In genomic region chr7:2819954-2820397, GRCh38 we compare ENCODE assay signal across 13 cellular contexts. TPM values are rescaled to one million over a fixed set of nuclear protein-coding genes. Genes with fewer than 3 reads are reported as not detected.
DNase-seq lines count a peak whose midpoint lies in the region; ATAC-seq and TF ChIP-seq lines count a peak whose summit lies in the region.
"Had no signal": no experiment of that assay in that cellular context is flagged by ENCODE, and none has a peak within 500 bp of the region (broad histone marks: within the 10 kb centered on the region; RNA-seq: fewer than 3 reads in every experiment).

No MANE protein-coding gene starts in this region.

- H3K9me3 ChIP-seq in mesenchymal stem cell (ENCODE audit: control insufficient read depth, low read length) (no peaks in the 10 kb centered on the region), tibial artery (no peaks in the 10 kb centered on the region), HAP-1 (no peaks in the 10 kb centered on the region)

- intact Hi-C loops in dendritic cell treated with granulocyte-macrophage colony-stimulating factor and Interleukin-4, amounts not matched to agents 40 ng/mL and 50 ng/mL, for 4 days (cut with micrococcal nuclease) = loop anchor here (10.0 kb wide), 1 partner anchor 95 kb away; no protein-coding TSS in a partner anchor
- intact Hi-C loops in tibial artery (cut with DNase I; ENCODE audit: low total_unique reads) = no loop called here

- H3K27ac Mint-ChIP-seq in dendritic cell treated with granulocyte-macrophage colony-stimulating factor and Interleukin-4, amounts not matched to agents 40 ng/mL and 50 ng/mL, for 4 days = peak overlapping the region; percentile 66
- H3K27ac Mint-ChIP-seq: activated naive CD8-positive, alpha-beta T cell treated with anti-CD3 and anti-CD28 coated beads, Interleukin-2, amount 50 U/mL, for 24 hours; natural killer cell treated with Interleukin-12 subunit alpha and Interleukin-12 subunit beta and Interleukin-15 and Interleukin-18, amount 100 ng/mL, for 72 hours; T-cell had no signal

- in situ Hi-C loops in HAP-1 (cut with MboI; ENCODE audit: low sequenced_read_pairs) = no loop called here

- peak; percentile 27 for DNase-seq in activated effector memory CD4-positive, alpha-beta T cell treated with anti-CD3 and anti-CD28 coated beads, Interleukin-2, amount 50 U/mL, for 16 hours
- no peak for DNase-seq in activated effector memory CD4-positive, alpha-beta T cell treated with Interleukin-2 at 50 U/mL for 16 hours
- no peak for DNase-seq in mesenchymal stem cell
- no peak for DNase-seq in tibial artery
- DNase-seq in HAP-1 (ENCODE audit: low spot score in 2 of 2) = no peak
- DNase-seq in NCI-H345 treated with DMSO at 0.1 percent for 48 hours (lab: John Stamatoyannopoulos, UW; ENCODE audit: unreplicated experiment) = no peak
- DNase-seq: activated CD4-positive, alpha-beta T cell treated with anti-CD3 and anti-CD28 coated beads for 1 hour; activated naive CD8-positive, alpha-beta T cell treated with anti-CD3 and anti-CD28 coated beads, Interleukin-2, amount 50 U/mL, for 24 hours; small intestine; T-cell had no signal

- TF ChIP-seq CTCF in tibial artery (IDR thresholded peaks at IDR 0.05) = no peak

- no peaks in the 10 kb centered on the region for H3K27me3 Mint-ChIP-seq in dendritic cell treated with granulocyte-macrophage colony-stimulating factor and Interleukin-4, amounts not matched to agents 40 ng/mL and 50 ng/mL, for 4 days
- H3K27me3 Mint-ChIP-seq: activated naive CD8-positive, alpha-beta T cell treated with anti-CD3 and anti-CD28 coated beads, Interleukin-2, amount 50 U/mL, for 24 hours; natural killer cell treated with Interleukin-12 subunit alpha and Interleukin-12 subunit beta and Interleukin-15 and Interleukin-18, amount 100 ng/mL, for 72 hours; T-cell had no signal

- H3K14ac ChIP-seq in mesenchymal stem cell (ENCODE audit: low read length in 2 of 2) = no peak overlapping the region

- H3K4me1 Mint-ChIP-seq in dendritic cell treated with granulocyte-macrophage colony-stimulating factor and Interleukin-4, amounts not matched to agents 40 ng/mL and 50 ng/mL, for 4 days (ENCODE audit: low read depth) = peaks cover 54% of the 10 kb centered on the region

- peaks cover 0 to 3% of the 10 kb centered on the region in 2 experiments for H3K36me3 ChIP-seq in mesenchymal stem cell (ENCODE audit: control insufficient read depth in 1 of 2, insufficient read depth in 2 of 2, low read depth in 1 of 2, low read length in 2 of 2)
- no peaks in the 10 kb centered on the region for H3K36me3 ChIP-seq in tibial artery
- H3K36me3 ChIP-seq in HAP-1 (replicated peaks) = no peaks in the 10 kb centered on the region

- H2AFZ ChIP-seq in mesenchymal stem cell (ENCODE audit: low read depth, low read length) = no peak overlapping the region

- peak overlapping the region; percentile 46 to 95 for H2BK12ac ChIP-seq in mesenchymal stem cell (ENCODE audit: low read length in 2 of 2)

- WGBS in mesenchymal stem cell = 96% methylated on average over 16 of the region's 16 CpGs

- H3K79me1 ChIP-seq in mesenchymal stem cell (replicated peaks; ENCODE audit: low read length, poor library complexity, severe bottlenecking) = no peaks in the 10 kb centered on the region

- no peak overlapping the region for H3K4me2 ChIP-seq in mesenchymal stem cell (ENCODE audit: low read length, poor library complexity, severe bottlenecking)

- H3K18ac ChIP-seq in mesenchymal stem cell (ENCODE audit: low read depth in 1 of 2, low read length in 2 of 2) = peak overlapping the region; percentile 81 to 93

- no peaks in the 10 kb centered on the region for H3K27me3 ChIP-seq in mesenchymal stem cell (ENCODE audit: control insufficient read depth in 1 of 2, insufficient read depth in 1 of 2, low read length in 2 of 2)
- no peaks in the 10 kb centered on the region for H3K27me3 ChIP-seq in tibial artery
- no peaks in the 10 kb centered on the region for H3K27me3 ChIP-seq in HAP-1 (ENCODE audit: low read depth)

- H3K4ac ChIP-seq in mesenchymal stem cell (ENCODE audit: low read depth in 1 of 2, low read length in 2 of 2) = peak overlapping the region; percentile 8 to 66

- H3K4me3 Mint-ChIP-seq in dendritic cell treated with granulocyte-macrophage colony-stimulating factor and Interleukin-4, amounts not matched to agents 40 ng/mL and 50 ng/mL, for 4 days = no peak overlapping the region
- H3K4me3 Mint-ChIP-seq: activated naive CD8-positive, alpha-beta T cell treated with anti-CD3 and anti-CD28 coated beads, Interleukin-2, amount 50 U/mL, for 24 hours; natural killer cell treated with Interleukin-12 subunit alpha and Interleukin-12 subunit beta and Interleukin-15 and Interleukin-18, amount 100 ng/mL, for 72 hours; T-cell had no signal

- no peak overlapping the region for H3K23ac ChIP-seq in mesenchymal stem cell (ENCODE audit: low read length in 2 of 2)

- H2BK15ac ChIP-seq in mesenchymal stem cell (ENCODE audit: low read depth, poor library complexity, severe bottlenecking) = peak overlapping the region; percentile 73

- no peak for ATAC-seq in HG02938 (IDR thresholded peaks at IDR 0.05; ENCODE audit: unreplicated experiment)
- ATAC-seq: natural killer cell treated with Interleukin-12 subunit alpha and Interleukin-12 subunit beta and Interleukin-15 and Interleukin-18, amount 100 ng/mL, for 72 hours; T-cell had no signal

- H3K27ac ChIP-seq in mesenchymal stem cell (ENCODE audit: low read length, poor library complexity, severe bottlenecking) (peak overlapping the region; percentile 99), tibial artery (peak overlapping the region; percentile 48 to 49)

- no peak overlapping the region for H3K4me3 ChIP-seq in mesenchymal stem cell (ENCODE audit: insufficient read depth in 1 of 2, low read depth in 1 of 2, low read length in 2 of 2)
- no peak overlapping the region for H3K4me3 ChIP-seq in tibial artery
- H3K4me3 ChIP-seq in HAP-1 = no peak overlapping the region

- peak overlapping the region; percentile 76 for H4K8ac ChIP-seq in mesenchymal stem cell (ENCODE audit: low read length)

- H4K91ac ChIP-seq in mesenchymal stem cell (ENCODE audit: low read length) = peak overlapping the region; percentile 80

- H3K9ac ChIP-seq in mesenchymal stem cell (ENCODE audit: low read length) = peak overlapping the region; percentile 71

- no peak overlapping the region for H2BK5ac ChIP-seq in mesenchymal stem cell (ENCODE audit: low read depth, low read length, poor library complexity, severe bottlenecking)

- H3K36me3 Mint-ChIP-seq in dendritic cell treated with granulocyte-macrophage colony-stimulating factor and Interleukin-4, amounts not matched to agents 40 ng/mL and 50 ng/mL, for 4 days (ENCODE audit: low read depth) = peaks cover 5% of the 10 kb centered on the region
- H3K36me3 Mint-ChIP-seq: natural killer cell treated with Interleukin-12 subunit alpha and Interleukin-12 subunit beta and Interleukin-15 and Interleukin-18, amount 100 ng/mL, for 72 hours had no signal

- H3K4me1 ChIP-seq in mesenchymal stem cell (ENCODE audit: control insufficient read depth, insufficient read depth, low read depth, low read length) (peaks cover 47% of the 10 kb centered on the region), tibial artery (peaks cover 0 to 75% (median 27%) of the 10 kb centered on the region in 4 donors), HAP-1 (peaks cover 7% of the 10 kb centered on the region)

- no peaks in the 10 kb centered on the region for H3K9me3 Mint-ChIP-seq in dendritic cell treated with granulocyte-macrophage colony-stimulating factor and Interleukin-4, amounts not matched to agents 40 ng/mL and 50 ng/mL, for 4 days
- H3K9me3 Mint-ChIP-seq: activated naive CD8-positive, alpha-beta T cell treated with anti-CD3 and anti-CD28 coated beads, Interleukin-2, amount 50 U/mL, for 24 hours; natural killer cell treated with Interleukin-12 subunit alpha and Interleukin-12 subunit beta and Interleukin-15 and Interleukin-18, amount 100 ng/mL, for 72 hours; T-cell had no signal

- H2AK5ac ChIP-seq in mesenchymal stem cell (ENCODE audit: low read length, severe bottlenecking) = peak overlapping the region; percentile 59

- H2BK120ac ChIP-seq in mesenchymal stem cell (ENCODE audit: low read depth, low read length) = peak overlapping the region; percentile 19

RNA-seq across cellular contexts. Expression of gene GNA12, which starts 24.1 kb away (rescaled TPM):
- 78.8 TPM for polyA plus RNA-seq in mesenchymal stem cell (2013, experiment 1 of 2)
- 79.8 TPM for polyA plus RNA-seq in mesenchymal stem cell (2013, experiment 2 of 2)
